ENCODE assay signal across 8 cellular contexts in the genomic region with DNA sequence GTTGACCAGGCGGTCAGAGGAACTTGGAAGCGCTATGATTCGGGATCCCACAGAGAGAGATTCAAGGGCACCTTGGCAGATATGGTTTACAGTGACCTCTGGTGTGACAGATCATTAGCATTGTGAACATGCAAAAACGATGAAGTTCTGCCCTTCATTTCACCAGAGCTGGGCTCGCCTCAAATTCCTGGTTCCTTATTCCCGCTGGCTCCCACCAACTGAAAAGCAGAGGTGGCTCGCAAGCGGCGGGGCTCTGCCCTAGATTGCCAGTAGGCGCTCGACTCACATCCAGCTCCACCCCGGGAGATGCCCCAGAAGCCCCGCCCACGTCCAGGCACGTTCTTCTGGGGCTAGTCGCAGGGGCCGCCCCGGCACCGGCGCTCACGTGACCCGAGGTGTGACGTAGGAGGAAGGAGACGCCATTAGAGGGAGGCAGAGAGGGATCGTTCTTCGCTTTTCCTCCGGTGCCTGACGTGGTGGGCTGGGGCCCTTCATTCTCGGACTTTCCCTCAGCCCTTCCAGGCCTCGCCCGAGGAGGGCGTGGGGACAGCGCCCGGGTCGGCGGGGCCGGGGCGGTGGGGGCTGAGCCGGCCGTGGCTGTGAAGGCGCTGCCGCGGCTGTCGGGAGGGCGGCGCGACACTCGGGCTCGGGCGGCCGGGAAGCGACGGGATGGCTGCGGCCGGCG.
DNase-seq lines count a peak whose midpoint lies in the region; ATAC-seq and FAIRE-seq lines count a peak whose summit lies in the region.

A gene with protein sequence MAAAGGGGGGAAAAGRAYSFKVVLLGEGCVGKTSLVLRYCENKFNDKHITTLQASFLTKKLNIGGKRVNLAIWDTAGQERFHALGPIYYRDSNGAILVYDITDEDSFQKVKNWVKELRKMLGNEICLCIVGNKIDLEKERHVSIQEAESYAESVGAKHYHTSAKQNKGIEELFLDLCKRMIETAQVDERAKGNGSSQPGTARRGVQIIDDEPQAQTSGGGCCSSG (plus strand): TSS at position 403 of the 685 bp plus-strand sequence. CDS start 267 bp downstream, at position 670.

- peak within 1 kb of the TSS; percentile 94 for H3K9ac ChIP-seq in BLaER1

- DNase-seq in GM19239 (ENCODE audit: insufficient read length, low spot score) (peak; percentile 94), NCI-H524 treated with DMSO at 0.1 percent for 48 hours (lab: John Stamatoyannopoulos, UW) (peak; percentile 70), kidney tubule cell (ENCODE audit: low spot score) (peak; percentile 98)
- peak; percentile 99 for DNase-seq in activated CD4-positive, alpha-beta T cell treated with anti-CD3 and anti-CD28 coated beads for 4 hours
- DNase-seq in stimulated activated CD4-positive, alpha-beta T cell treated with anti-CD3 and anti-CD28 coated beads, Interleukin-1b, Interleukin-23, amount 100 ng/mL, for 24 hours (ENCODE audit: low read depth in 4 of 4, low spot score in 1 of 4): peak; percentile 95 to 99 (median 98)

- peaks cover 31% of the 10 kb centered on the region for H3K36me3 ChIP-seq in BLaER1

- FAIRE-seq in GM19239 (lab: Jason Lieb, UNC): peak; percentile 92

- peak; percentile 95 for ATAC-seq in HG03457 (IDR thresholded peaks at IDR 0.05; ENCODE audit: unreplicated experiment)

- H3K4me3 ChIP-seq in BLaER1: peak within 1 kb of the TSS; percentile 95

- H3K4me2 ChIP-seq in BLaER1: peak within 1 kb of the TSS; percentile 98

- peaks cover 24% of the 10 kb centered on the region for H4K20me1 ChIP-seq in BLaER1

- H3K27me3 ChIP-seq in BLaER1: no peaks in the 10 kb centered on the region

- H3K9me3 ChIP-seq in BLaER1: peaks cover 28% of the 10 kb centered on the region

- H3K4me1 ChIP-seq in BLaER1: peaks cover 21% of the 10 kb centered on the region

- peak within 1 kb of the TSS; percentile 92 for H3K27ac ChIP-seq in BLaER1
- H3K27ac ChIP-seq in cingulate gyrus (ENCODE audit: low read depth, low read length): peak within 1 kb of the TSS; percentile 86

Comparison
In these comparisons a context has a peak if more than half of its experiments do, and no peak if none do; other contexts are left out.
1. Peak in every context shown above with its lines: DNase-seq, ATAC-seq, H3K4me3 ChIP-seq and H3K27ac ChIP-seq.